Comparison of ENCODE assay signal across 8 cellular contexts in genomic region chr19:13149628-13150186, GRCh38. TPM values are rescaled to one million over a fixed set of nuclear protein-coding genes. Genes with fewer than 3 reads are reported as not detected.
DNase-seq lines count a peak whose midpoint lies in the region; ATAC-seq and TF ChIP-seq lines count a peak whose summit lies in the region.

No MANE protein-coding gene starts in this region.

- ATAC-seq in HG02973 (IDR thresholded peaks at IDR 0.05; ENCODE audit: unreplicated experiment) (no peak), HG02588 (IDR thresholded peaks at IDR 0.05; ENCODE audit: unreplicated experiment) (no peak)

- H3K27me3 Mint-ChIP-seq in activated T-cell treated with anti-CD3 and anti-CD28 coated beads, Interleukin-2, amount 50 U/mL, for 24 hours, result no peaks in the 10 kb centered on the region
- no peaks in the 10 kb centered on the region for H3K27me3 Mint-ChIP-seq in activated CD4-positive, alpha-beta T cell treated with anti-CD3 and anti-CD28 coated beads, Interleukin-2, amount 10 ng/mL, durations not matched to agents 7 days and 5 days
- no peaks in the 10 kb centered on the region for H3K27me3 Mint-ChIP-seq in osteocyte (ENCODE audit: unreplicated experiment)

- H3K4me1 Mint-ChIP-seq in activated T-cell treated with anti-CD3 and anti-CD28 coated beads, Interleukin-2, amount 50 U/mL, for 24 hours (ENCODE audit: low read depth), result peaks cover 23% of the 10 kb centered on the region
- peaks cover 19% of the 10 kb centered on the region for H3K4me1 Mint-ChIP-seq in activated CD4-positive, alpha-beta T cell treated with anti-CD3 and anti-CD28 coated beads, Interleukin-2, amount 10 ng/mL, durations not matched to agents 7 days and 5 days
- H3K4me1 Mint-ChIP-seq in osteocyte (ENCODE audit: unreplicated experiment), result peaks cover 15% of the 10 kb centered on the region

- peak overlapping the region; percentile 92 to 100 for H3K4me3 ChIP-seq in foreskin fibroblast (ENCODE audit: low read depth in 1 of 2, low read length in 2 of 2)

- H3K27ac Mint-ChIP-seq in activated T-cell treated with anti-CD3 and anti-CD28 coated beads, Interleukin-2, amount 50 U/mL, for 24 hours, result peak overlapping the region; percentile 99
- peak overlapping the region; percentile 91 for H3K27ac Mint-ChIP-seq in activated CD4-positive, alpha-beta T cell treated with anti-CD3 and anti-CD28 coated beads, Interleukin-2, amount 10 ng/mL, durations not matched to agents 7 days and 5 days
- H3K27ac Mint-ChIP-seq in osteocyte (ENCODE audit: unreplicated experiment), result peak overlapping the region; percentile 100

- no peak for DNase-seq in activated T-cell treated with anti-CD3 and anti-CD28 coated beads, Interleukin-2, amount 50 U/mL, for 24 hours
- DNase-seq in activated T-cell treated with anti-CD3 and anti-CD28 coated beads, Interleukin-2, amount 50 U/mL, for 1 hour, result no peak
- DNase-seq in LoVo (ENCODE audit: low spot score) (peak; percentile 14), foreskin fibroblast (peak in 1 of 2 donors; percentile 75), osteocyte (ENCODE audit: extremely low spot score, unreplicated experiment) (no peak)
- DNase-seq in activated CD4-positive, alpha-beta T cell treated with anti-CD3 and anti-CD28 coated beads, Interleukin-2, amount 10 ng/mL, durations not matched to agents 7 days and 5 days, result peak; percentile 37

- TF ChIP-seq CTCF in foreskin fibroblast (IDR thresholded peaks at IDR 0.05; ENCODE audit: low read depth, low read length), result no peak
- no peak for TF ChIP-seq CTCF in osteocyte (IDR thresholded peaks at IDR 0.05)

- POLR2A ChIA-PET in activated CD4-positive, alpha-beta T cell treated with anti-CD3 and anti-CD28 coated beads, Interleukin-2, amount 10 ng/mL, durations not matched to agents 7 days and 5 days (lab: Charles Lee), result no interaction called here

- CTCF ChIA-PET in activated CD4-positive, alpha-beta T cell treated with anti-CD3 and anti-CD28 coated beads, Interleukin-2, amount 10 ng/mL, durations not matched to agents 7 days and 5 days (lab: Charles Lee), result interaction anchor here (0.6 to 1.9 kb wide), 10 partner anchors 8 to 260 kb away, joined by 3 to 6 read pairs (median 4); partner anchors contain the start of gene NACC1

- H3K36me3 Mint-ChIP-seq in activated T-cell treated with anti-CD3 and anti-CD28 coated beads, Interleukin-2, amount 50 U/mL, for 24 hours (ENCODE audit: low read depth), result peaks cover 59% of the 10 kb centered on the region
- peaks cover 20% of the 10 kb centered on the region for H3K36me3 Mint-ChIP-seq in activated CD4-positive, alpha-beta T cell treated with anti-CD3 and anti-CD28 coated beads, Interleukin-2, amount 10 ng/mL, durations not matched to agents 7 days and 5 days (ENCODE audit: low read depth)
- peaks cover 7% of the 10 kb centered on the region for H3K36me3 Mint-ChIP-seq in osteocyte (ENCODE audit: unreplicated experiment)

- peak overlapping the region; percentile 99 for H3K4me3 Mint-ChIP-seq in activated T-cell treated with anti-CD3 and anti-CD28 coated beads, Interleukin-2, amount 50 U/mL, for 24 hours
- H3K4me3 Mint-ChIP-seq in activated CD4-positive, alpha-beta T cell treated with anti-CD3 and anti-CD28 coated beads, Interleukin-2, amount 10 ng/mL, durations not matched to agents 7 days and 5 days, result peak overlapping the region; percentile 97
- H3K4me3 Mint-ChIP-seq in osteocyte (ENCODE audit: unreplicated experiment), result peak overlapping the region; percentile 99

- no peaks in the 10 kb centered on the region for H3K9me3 Mint-ChIP-seq in activated T-cell treated with anti-CD3 and anti-CD28 coated beads, Interleukin-2, amount 50 U/mL, for 24 hours
- H3K9me3 Mint-ChIP-seq in activated CD4-positive, alpha-beta T cell treated with anti-CD3 and anti-CD28 coated beads, Interleukin-2, amount 10 ng/mL, durations not matched to agents 7 days and 5 days, result no peaks in the 10 kb centered on the region
- H3K9me3 Mint-ChIP-seq in osteocyte (ENCODE audit: unreplicated experiment), result no peaks in the 10 kb centered on the region

RNA-seq across cellular contexts. Expression of gene STX10, which starts 0.5 kb away (rescaled TPM):
- total RNA-seq in activated CD4-positive, alpha-beta T cell treated with anti-CD3 and anti-CD28 coated beads, Interleukin-2, amount 10 ng/mL, durations not matched to agents 7 days and 5 days, result 10 to 100 TPM; 62.3 to 65.0 TPM
- total RNA-seq in osteocyte, result 48.5 and 50.5 TPM in 2 replicates

RNA-seq across cellular contexts. Expression of gene IER2, which starts 0.5 kb away (rescaled TPM):
- 100 to 1,000 TPM; 167 to 188 TPM for total RNA-seq in activated CD4-positive, alpha-beta T cell treated with anti-CD3 and anti-CD28 coated beads, Interleukin-2, amount 10 ng/mL, durations not matched to agents 7 days and 5 days
- 109 and 148 TPM in 2 replicates for total RNA-seq in osteocyte

RNA-seq across cellular contexts. Expression of gene NACC1, which starts 31.6 kb away (rescaled TPM):
- 10 to 100 TPM; 57.8 to 63.8 TPM for total RNA-seq in activated CD4-positive, alpha-beta T cell treated with anti-CD3 and anti-CD28 coated beads, Interleukin-2, amount 10 ng/mL, durations not matched to agents 7 days and 5 days
- 40.4 and 45.1 TPM in 2 replicates for total RNA-seq in osteocyte

RNA-seq across cellular contexts. Expression of gene TRMT1, which starts 33.2 kb away (rescaled TPM):
- total RNA-seq in activated CD4-positive, alpha-beta T cell treated with anti-CD3 and anti-CD28 coated beads, Interleukin-2, amount 10 ng/mL, durations not matched to agents 7 days and 5 days, result 10 to 100 TPM; 44.7 to 58.3 TPM
- 37.4 and 43.1 TPM in 2 replicates for total RNA-seq in osteocyte

RNA-seq across cellular contexts. Expression of gene LYL1, which starts 47.0 kb away (rescaled TPM):
- 1 to 10 TPM; 2.3 to 2.5 TPM for total RNA-seq in activated CD4-positive, alpha-beta T cell treated with anti-CD3 and anti-CD28 coated beads, Interleukin-2, amount 10 ng/mL, durations not matched to agents 7 days and 5 days
- not detected in 2 replicates for total RNA-seq in osteocyte

Comparison
In these comparisons a context has a peak if more than half of its experiments do, and no peak if none do; other contexts are left out.
1. DNase-seq: peak in LoVo (single experiment) and activated CD4-positive, alpha-beta T cell treated with anti-CD3 and anti-CD28 coated beads, Interleukin-2, amount 10 ng/mL, durations not matched to agents 7 days and 5 days (single experiment); none in activated T-cell treated with anti-CD3 and anti-CD28 coated beads, Interleukin-2, amount 50 U/mL, for 24 hours (single experiment), activated T-cell treated with anti-CD3 and anti-CD28 coated beads, Interleukin-2, amount 50 U/mL, for 1 hour (single experiment) and osteocyte (single experiment).
2. Peak in every context shown above with its lines, with median percentiles within 50 percentile points of each other: H3K27ac Mint-ChIP-seq and H3K4me3 Mint-ChIP-seq.